1 cellular context compared by ENCODE assay signal in genomic region chr4:6901669-6902317, GRCh38.
A peak's percentile ranks its signal among the peaks of the same experiment; 100 is the strongest.
TF ChIP-seq lines count a peak whose summit lies in the region.

No MANE protein-coding gene starts in this region.

TF ChIP-seq in HepG2, 621 proteins besides CTCF, POLR2A, EP300 and RAD21 (continues in another document):
- TF ChIP-seq SOX13 (IDR thresholded peaks at IDR 0.05) (no peak), SOX13 (CRISPR knock-in tag; conservative IDR thresholded peaks at IDR 0.05 in 1 of 2, IDR thresholded peaks at IDR 0.05 in 1 of 2) (peak in 1 of 2 experiments; percentile 19; a peak in 1 of 4 replicates), ZNF782 (CRISPR knock-in tag; IDR thresholded peaks at IDR 0.05; ENCODE audit: borderline replicate concordance) (no peak), HNF4G (IDR thresholded peaks at IDR 0.05; ENCODE audit: borderline replicate concordance, low read depth, low read length) (0 out of 2 replicates have a peak, but pooled peaks have one; percentile 24), HNF4G (CRISPR knock-in tag; IDR thresholded peaks at IDR 0.05; ENCODE audit: borderline replicate concordance, low read depth) (no peak), KLF13 (CRISPR knock-in tag; IDR thresholded peaks at IDR 0.05) (no peak), ZNF646 (CRISPR knock-in tag; IDR thresholded peaks at IDR 0.05) (no peak), NFAT5 (CRISPR knock-in tag; IDR thresholded peaks at IDR 0.05) (no peak), ZNF263 (CRISPR knock-in tag; IDR thresholded peaks at IDR 0.05) (peak; percentile 53; the same call in 1 of the 2 replicates), ZBTB38 (CRISPR knock-in tag; IDR thresholded peaks at IDR 0.05) (peak; percentile 99), DNMT1 (CRISPR knock-in tag; IDR thresholded peaks at IDR 0.05) (0 out of 2 replicates have a peak, but pooled peaks have one; percentile 56), MED13 (CRISPR knock-in tag; IDR thresholded peaks at IDR 0.05) (0 out of 2 replicates have a peak, but pooled peaks have one; percentile 5), MATR3 (CRISPR knock-in tag; IDR thresholded peaks at IDR 0.05) (no peak), MTF2 (CRISPR knock-in tag; IDR thresholded peaks at IDR 0.05; ENCODE audit: borderline replicate concordance) (no peak), KDM5A (IDR thresholded peaks at IDR 0.05; ENCODE audit: borderline replicate concordance, low read length) (no peak), RBAK (CRISPR knock-in tag; IDR thresholded peaks at IDR 0.05) (no peak), NBN (conservative IDR thresholded peaks at IDR 0.05) (no peak), POGZ (CRISPR knock-in tag; IDR thresholded peaks at IDR 0.05) (no peak), ZNF792 (CRISPR knock-in tag; IDR thresholded peaks at IDR 0.05) (no peak), ZNF574 (CRISPR knock-in tag; IDR thresholded peaks at IDR 0.05) (0 out of 2 replicates have a peak, but pooled peaks have one; percentile 2), CHD4 (IDR thresholded peaks at IDR 0.05; ENCODE audit: borderline replicate concordance, low read length) (no peak), NONO (IDR thresholded peaks at IDR 0.05) (no peak), NONO (CRISPR knock-in tag; conservative IDR thresholded peaks at IDR 0.05) (no peak), HNRNPL (IDR thresholded peaks at IDR 0.05; ENCODE audit: low read depth, low read length) (peak; percentile 9; the same call in 1 of the 2 replicates), KDM2A (CRISPR knock-in tag; IDR thresholded peaks at IDR 0.05; ENCODE audit: borderline replicate concordance, low read depth) (0 out of 2 replicates have a peak, but pooled peaks have one; percentile 13), PATZ1 (CRISPR knock-in tag; IDR thresholded peaks at IDR 0.05) (peak; percentile 79; the same call in 1 of the 2 replicates)
- TF ChIP-seq, protein P1, sequence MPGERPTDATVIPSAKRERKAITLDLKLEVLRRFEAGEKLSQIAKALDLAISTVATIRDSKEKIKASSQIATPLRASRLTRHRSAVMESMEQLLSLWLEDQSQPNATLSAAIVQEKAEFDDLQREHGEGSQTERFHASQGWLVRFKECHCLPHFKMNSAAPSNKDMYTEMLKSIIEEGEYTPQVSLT (CRISPR knock-in tag; IDR thresholded peaks at IDR 0.05; ENCODE audit: borderline replicate concordance, low read depth) = no peak
- TF ChIP-seq, protein P2, sequence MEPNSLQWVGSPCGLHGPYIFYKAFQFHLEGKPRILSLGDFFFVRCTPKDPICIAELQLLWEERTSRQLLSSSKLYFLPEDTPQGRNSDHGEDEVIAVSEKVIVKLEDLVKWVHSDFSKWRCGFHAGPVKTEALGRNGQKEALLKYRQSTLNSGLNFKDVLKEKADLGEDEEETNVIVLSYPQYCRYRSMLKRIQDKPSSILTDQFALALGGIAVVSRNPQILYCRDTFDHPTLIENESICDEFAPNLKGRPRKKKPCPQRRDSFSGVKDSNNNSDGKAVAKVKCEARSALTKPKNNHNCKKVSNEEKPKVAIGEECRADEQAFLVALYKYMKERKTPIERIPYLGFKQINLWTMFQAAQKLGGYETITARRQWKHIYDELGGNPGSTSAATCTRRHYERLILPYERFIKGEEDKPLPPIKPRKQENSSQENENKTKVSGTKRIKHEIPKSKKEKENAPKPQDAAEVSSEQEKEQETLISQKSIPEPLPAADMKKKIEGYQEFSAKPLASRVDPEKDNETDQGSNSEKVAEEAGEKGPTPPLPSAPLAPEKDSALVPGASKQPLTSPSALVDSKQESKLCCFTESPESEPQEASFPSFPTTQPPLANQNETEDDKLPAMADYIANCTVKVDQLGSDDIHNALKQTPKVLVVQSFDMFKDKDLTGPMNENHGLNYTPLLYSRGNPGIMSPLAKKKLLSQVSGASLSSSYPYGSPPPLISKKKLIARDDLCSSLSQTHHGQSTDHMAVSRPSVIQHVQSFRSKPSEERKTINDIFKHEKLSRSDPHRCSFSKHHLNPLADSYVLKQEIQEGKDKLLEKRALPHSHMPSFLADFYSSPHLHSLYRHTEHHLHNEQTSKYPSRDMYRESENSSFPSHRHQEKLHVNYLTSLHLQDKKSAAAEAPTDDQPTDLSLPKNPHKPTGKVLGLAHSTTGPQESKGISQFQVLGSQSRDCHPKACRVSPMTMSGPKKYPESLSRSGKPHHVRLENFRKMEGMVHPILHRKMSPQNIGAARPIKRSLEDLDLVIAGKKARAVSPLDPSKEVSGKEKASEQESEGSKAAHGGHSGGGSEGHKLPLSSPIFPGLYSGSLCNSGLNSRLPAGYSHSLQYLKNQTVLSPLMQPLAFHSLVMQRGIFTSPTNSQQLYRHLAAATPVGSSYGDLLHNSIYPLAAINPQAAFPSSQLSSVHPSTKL (CRISPR knock-in tag; IDR thresholded peaks at IDR 0.05) = no peak
- TF ChIP-seq, protein P3, sequence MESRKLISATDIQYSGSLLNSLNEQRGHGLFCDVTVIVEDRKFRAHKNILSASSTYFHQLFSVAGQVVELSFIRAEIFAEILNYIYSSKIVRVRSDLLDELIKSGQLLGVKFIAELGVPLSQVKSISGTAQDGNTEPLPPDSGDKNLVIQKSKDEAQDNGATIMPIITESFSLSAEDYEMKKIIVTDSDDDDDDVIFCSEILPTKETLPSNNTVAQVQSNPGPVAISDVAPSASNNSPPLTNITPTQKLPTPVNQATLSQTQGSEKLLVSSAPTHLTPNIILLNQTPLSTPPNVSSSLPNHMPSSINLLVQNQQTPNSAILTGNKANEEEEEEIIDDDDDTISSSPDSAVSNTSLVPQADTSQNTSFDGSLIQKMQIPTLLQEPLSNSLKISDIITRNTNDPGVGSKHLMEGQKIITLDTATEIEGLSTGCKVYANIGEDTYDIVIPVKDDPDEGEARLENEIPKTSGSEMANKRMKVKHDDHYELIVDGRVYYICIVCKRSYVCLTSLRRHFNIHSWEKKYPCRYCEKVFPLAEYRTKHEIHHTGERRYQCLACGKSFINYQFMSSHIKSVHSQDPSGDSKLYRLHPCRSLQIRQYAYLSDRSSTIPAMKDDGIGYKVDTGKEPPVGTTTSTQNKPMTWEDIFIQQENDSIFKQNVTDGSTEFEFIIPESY (CRISPR knock-in tag; IDR thresholded peaks at IDR 0.05) = peak; percentile 79
- TF ChIP-seq, protein P4, sequence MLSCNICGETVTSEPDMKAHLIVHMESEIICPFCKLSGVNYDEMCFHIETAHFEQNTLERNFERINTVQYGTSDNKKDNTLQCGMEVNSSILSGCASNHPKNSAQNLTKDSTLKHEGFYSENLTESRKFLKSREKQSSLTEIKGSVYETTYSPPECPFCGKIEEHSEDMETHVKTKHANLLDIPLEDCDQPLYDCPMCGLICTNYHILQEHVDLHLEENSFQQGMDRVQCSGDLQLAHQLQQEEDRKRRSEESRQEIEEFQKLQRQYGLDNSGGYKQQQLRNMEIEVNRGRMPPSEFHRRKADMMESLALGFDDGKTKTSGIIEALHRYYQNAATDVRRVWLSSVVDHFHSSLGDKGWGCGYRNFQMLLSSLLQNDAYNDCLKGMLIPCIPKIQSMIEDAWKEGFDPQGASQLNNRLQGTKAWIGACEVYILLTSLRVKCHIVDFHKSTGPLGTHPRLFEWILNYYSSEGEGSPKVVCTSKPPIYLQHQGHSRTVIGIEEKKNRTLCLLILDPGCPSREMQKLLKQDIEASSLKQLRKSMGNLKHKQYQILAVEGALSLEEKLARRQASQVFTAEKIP (CRISPR knock-in tag; IDR thresholded peaks at IDR 0.05; ENCODE audit: borderline replicate concordance) = no peak
